Comparison of ENCODE assay signal across 1 cellular context in the genomic region with DNA sequence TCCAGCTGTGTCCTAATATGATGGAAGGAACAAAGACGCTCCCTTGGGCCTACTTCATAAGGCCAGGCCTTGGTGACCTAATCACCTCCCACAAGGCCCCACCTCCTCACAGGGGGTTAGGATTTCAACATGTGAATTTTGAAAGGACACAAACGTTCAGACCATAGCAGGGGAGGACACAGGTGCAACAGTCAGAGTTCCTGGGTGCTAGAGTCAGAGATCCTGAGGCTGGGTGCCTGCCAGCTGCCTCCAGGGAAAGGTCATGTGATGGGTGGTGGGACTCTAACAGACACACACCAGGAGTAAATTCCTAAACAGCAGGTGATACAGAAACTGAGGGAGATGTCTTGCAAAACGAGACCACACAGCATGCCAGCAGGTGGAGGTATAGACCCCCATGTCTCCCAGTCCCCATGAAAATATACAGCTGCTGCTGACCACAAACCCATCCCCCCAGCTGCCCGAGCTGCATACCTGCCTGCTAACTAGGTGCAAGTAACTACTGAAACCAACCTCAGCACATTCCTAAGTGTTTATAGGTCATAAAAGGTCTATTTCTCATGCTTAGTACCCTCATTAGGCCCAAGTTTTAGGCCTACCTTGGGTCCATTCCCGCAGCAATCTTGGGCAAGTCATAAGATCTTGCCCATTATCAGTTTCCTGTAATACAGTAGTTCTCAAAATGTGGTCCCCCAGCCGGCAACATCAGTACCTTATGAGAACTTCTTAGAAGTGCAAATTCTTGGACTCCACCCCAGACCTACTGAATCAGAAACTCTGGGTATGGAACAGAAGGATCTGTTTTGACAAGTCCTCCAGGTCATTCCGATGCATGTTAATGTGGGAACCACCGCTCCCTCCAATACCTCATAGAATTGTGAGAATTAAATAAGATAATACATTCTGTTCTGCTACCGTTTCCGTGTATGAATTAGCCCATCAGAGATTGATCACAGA.
TF ChIP-seq lines count a peak whose summit lies in the region.

No MANE protein-coding gene starts in this region.

TF ChIP-seq in H1, 55 proteins besides CTCF, POLR2A, EP300 and RAD21 (continued from another document):
- TF ChIP-seq, protein P1, sequence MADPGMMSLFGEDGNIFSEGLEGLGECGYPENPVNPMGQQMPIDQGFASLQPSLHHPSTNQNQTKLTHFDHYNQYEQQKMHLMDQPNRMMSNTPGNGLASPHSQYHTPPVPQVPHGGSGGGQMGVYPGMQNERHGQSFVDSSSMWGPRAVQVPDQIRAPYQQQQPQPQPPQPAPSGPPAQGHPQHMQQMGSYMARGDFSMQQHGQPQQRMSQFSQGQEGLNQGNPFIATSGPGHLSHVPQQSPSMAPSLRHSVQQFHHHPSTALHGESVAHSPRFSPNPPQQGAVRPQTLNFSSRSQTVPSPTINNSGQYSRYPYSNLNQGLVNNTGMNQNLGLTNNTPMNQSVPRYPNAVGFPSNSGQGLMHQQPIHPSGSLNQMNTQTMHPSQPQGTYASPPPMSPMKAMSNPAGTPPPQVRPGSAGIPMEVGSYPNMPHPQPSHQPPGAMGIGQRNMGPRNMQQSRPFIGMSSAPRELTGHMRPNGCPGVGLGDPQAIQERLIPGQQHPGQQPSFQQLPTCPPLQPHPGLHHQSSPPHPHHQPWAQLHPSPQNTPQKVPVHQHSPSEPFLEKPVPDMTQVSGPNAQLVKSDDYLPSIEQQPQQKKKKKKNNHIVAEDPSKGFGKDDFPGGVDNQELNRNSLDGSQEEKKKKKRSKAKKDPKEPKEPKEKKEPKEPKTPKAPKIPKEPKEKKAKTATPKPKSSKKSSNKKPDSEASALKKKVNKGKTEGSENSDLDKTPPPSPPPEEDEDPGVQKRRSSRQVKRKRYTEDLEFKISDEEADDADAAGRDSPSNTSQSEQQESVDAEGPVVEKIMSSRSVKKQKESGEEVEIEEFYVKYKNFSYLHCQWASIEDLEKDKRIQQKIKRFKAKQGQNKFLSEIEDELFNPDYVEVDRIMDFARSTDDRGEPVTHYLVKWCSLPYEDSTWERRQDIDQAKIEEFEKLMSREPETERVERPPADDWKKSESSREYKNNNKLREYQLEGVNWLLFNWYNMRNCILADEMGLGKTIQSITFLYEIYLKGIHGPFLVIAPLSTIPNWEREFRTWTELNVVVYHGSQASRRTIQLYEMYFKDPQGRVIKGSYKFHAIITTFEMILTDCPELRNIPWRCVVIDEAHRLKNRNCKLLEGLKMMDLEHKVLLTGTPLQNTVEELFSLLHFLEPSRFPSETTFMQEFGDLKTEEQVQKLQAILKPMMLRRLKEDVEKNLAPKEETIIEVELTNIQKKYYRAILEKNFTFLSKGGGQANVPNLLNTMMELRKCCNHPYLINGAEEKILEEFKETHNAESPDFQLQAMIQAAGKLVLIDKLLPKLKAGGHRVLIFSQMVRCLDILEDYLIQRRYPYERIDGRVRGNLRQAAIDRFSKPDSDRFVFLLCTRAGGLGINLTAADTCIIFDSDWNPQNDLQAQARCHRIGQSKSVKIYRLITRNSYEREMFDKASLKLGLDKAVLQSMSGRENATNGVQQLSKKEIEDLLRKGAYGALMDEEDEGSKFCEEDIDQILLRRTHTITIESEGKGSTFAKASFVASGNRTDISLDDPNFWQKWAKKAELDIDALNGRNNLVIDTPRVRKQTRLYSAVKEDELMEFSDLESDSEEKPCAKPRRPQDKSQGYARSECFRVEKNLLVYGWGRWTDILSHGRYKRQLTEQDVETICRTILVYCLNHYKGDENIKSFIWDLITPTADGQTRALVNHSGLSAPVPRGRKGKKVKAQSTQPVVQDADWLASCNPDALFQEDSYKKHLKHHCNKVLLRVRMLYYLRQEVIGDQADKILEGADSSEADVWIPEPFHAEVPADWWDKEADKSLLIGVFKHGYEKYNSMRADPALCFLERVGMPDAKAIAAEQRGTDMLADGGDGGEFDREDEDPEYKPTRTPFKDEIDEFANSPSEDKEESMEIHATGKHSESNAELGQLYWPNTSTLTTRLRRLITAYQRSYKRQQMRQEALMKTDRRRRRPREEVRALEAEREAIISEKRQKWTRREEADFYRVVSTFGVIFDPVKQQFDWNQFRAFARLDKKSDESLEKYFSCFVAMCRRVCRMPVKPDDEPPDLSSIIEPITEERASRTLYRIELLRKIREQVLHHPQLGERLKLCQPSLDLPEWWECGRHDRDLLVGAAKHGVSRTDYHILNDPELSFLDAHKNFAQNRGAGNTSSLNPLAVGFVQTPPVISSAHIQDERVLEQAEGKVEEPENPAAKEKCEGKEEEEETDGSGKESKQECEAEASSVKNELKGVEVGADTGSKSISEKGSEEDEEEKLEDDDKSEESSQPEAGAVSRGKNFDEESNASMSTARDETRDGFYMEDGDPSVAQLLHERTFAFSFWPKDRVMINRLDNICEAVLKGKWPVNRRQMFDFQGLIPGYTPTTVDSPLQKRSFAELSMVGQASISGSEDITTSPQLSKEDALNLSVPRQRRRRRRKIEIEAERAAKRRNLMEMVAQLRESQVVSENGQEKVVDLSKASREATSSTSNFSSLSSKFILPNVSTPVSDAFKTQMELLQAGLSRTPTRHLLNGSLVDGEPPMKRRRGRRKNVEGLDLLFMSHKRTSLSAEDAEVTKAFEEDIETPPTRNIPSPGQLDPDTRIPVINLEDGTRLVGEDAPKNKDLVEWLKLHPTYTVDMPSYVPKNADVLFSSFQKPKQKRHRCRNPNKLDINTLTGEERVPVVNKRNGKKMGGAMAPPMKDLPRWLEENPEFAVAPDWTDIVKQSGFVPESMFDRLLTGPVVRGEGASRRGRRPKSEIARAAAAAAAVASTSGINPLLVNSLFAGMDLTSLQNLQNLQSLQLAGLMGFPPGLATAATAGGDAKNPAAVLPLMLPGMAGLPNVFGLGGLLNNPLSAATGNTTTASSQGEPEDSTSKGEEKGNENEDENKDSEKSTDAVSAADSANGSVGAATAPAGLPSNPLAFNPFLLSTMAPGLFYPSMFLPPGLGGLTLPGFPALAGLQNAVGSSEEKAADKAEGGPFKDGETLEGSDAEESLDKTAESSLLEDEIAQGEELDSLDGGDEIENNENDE (IDR thresholded peaks at IDR 0.05; ENCODE audit: insufficient replicate concordance, low read length) = no peak
- TF ChIP-seq HDAC2 (IDR thresholded peaks at IDR 0.05; ENCODE audit: borderline replicate concordance in 1 of 2, low read depth in 2 of 2, low read length in 2 of 2) = no peak
- TF ChIP-seq, protein P2, sequence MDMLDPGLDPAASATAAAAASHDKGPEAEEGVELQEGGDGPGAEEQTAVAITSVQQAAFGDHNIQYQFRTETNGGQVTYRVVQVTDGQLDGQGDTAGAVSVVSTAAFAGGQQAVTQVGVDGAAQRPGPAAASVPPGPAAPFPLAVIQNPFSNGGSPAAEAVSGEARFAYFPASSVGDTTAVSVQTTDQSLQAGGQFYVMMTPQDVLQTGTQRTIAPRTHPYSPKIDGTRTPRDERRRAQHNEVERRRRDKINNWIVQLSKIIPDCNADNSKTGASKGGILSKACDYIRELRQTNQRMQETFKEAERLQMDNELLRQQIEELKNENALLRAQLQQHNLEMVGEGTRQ (IDR thresholded peaks at IDR 0.05; ENCODE audit: low read length) = peak; percentile 79
- TF ChIP-seq CBX8 (IDR thresholded peaks at IDR 0.05; ENCODE audit: borderline replicate concordance, low read depth, low read length) = no peak
- TF ChIP-seq, protein P3, sequence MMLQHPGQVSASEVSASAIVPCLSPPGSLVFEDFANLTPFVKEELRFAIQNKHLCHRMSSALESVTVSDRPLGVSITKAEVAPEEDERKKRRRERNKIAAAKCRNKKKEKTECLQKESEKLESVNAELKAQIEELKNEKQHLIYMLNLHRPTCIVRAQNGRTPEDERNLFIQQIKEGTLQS (IDR thresholded peaks at IDR 0.05; ENCODE audit: insufficient read depth, low read depth, low read length) = no peak
- no peak for TF ChIP-seq SIX5 (IDR thresholded peaks at IDR 0.05; ENCODE audit: low read depth, low read length)
- TF ChIP-seq CEBPB (IDR thresholded peaks at IDR 0.05; ENCODE audit: low read depth, low read length) = peak; percentile 64
- no peak for TF ChIP-seq SP4 (IDR thresholded peaks at IDR 0.05; ENCODE audit: low read length)
- TF ChIP-seq CTBP2 (IDR thresholded peaks at IDR 0.05; ENCODE audit: borderline replicate concordance, insufficient read depth, insufficient read length, low read length) = no peak
- TF ChIP-seq CHD2 (IDR thresholded peaks at IDR 0.05; ENCODE audit: low read length) = peak; percentile 40; the same call in 1 of the 2 replicates
- TF ChIP-seq TEAD4 (IDR thresholded peaks at IDR 0.05; ENCODE audit: low read depth, low read length) = peak; percentile 90
- TF ChIP-seq GABPA (IDR thresholded peaks at IDR 0.05; ENCODE audit: borderline replicate concordance, insufficient read depth, low read length) = no peak
- TF ChIP-seq RXRA (IDR thresholded peaks at IDR 0.05; ENCODE audit: insufficient read depth, low read depth, low read length) = 0 out of 2 replicates have a peak, but pooled peaks have one; percentile 42
- no peak for TF ChIP-seq BRCA1 (IDR thresholded peaks at IDR 0.05; ENCODE audit: low read depth, low read length)
- 0 out of 2 replicates have a peak, but pooled peaks have one; percentile 50 for TF ChIP-seq YY1 (IDR thresholded peaks at IDR 0.05; ENCODE audit: low read depth, low read length)
- TF ChIP-seq CREB1 (IDR thresholded peaks at IDR 0.05) = no peak
- TF ChIP-seq, protein P4, sequence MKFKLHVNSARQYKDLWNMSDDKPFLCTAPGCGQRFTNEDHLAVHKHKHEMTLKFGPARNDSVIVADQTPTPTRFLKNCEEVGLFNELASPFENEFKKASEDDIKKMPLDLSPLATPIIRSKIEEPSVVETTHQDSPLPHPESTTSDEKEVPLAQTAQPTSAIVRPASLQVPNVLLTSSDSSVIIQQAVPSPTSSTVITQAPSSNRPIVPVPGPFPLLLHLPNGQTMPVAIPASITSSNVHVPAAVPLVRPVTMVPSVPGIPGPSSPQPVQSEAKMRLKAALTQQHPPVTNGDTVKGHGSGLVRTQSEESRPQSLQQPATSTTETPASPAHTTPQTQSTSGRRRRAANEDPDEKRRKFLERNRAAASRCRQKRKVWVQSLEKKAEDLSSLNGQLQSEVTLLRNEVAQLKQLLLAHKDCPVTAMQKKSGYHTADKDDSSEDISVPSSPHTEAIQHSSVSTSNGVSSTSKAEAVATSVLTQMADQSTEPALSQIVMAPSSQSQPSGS (IDR thresholded peaks at IDR 0.05; ENCODE audit: low read length) = peak; percentile 83; the same call in 1 of the 2 replicates
- peak; percentile 48; the same call in 1 of the 2 replicates for TF ChIP-seq KDM1A (IDR thresholded peaks at IDR 0.05; ENCODE audit: borderline replicate concordance, low read length)
